ENCODE assay signal across 1 cellular context in genomic region chr15:41955807-41956525, GRCh38.
TF ChIP-seq lines count a peak whose summit lies in the region.

No MANE protein-coding gene starts in this region.

TF ChIP-seq in HepG2, 621 proteins besides CTCF, POLR2A, EP300 and RAD21 (continued from another document):
- TF ChIP-seq ZNF687 (CRISPR knock-in tag; IDR thresholded peaks at IDR 0.05) = peak; percentile 27; the same call in 1 of the 2 replicates
- TF ChIP-seq ZBTB38 (CRISPR knock-in tag; IDR thresholded peaks at IDR 0.05) = peak; percentile 44; the same call in 1 of the 2 replicates
- TF ChIP-seq ZKSCAN5 (CRISPR knock-in tag; IDR thresholded peaks at IDR 0.05) = 0 out of 2 replicates have a peak, but pooled peaks have one; percentile 51
- no peak for TF ChIP-seq ERF (CRISPR knock-in tag; IDR thresholded peaks at IDR 0.05)
